Comparison of ENCODE assay signal across 8 cellular contexts in the genomic region with DNA sequence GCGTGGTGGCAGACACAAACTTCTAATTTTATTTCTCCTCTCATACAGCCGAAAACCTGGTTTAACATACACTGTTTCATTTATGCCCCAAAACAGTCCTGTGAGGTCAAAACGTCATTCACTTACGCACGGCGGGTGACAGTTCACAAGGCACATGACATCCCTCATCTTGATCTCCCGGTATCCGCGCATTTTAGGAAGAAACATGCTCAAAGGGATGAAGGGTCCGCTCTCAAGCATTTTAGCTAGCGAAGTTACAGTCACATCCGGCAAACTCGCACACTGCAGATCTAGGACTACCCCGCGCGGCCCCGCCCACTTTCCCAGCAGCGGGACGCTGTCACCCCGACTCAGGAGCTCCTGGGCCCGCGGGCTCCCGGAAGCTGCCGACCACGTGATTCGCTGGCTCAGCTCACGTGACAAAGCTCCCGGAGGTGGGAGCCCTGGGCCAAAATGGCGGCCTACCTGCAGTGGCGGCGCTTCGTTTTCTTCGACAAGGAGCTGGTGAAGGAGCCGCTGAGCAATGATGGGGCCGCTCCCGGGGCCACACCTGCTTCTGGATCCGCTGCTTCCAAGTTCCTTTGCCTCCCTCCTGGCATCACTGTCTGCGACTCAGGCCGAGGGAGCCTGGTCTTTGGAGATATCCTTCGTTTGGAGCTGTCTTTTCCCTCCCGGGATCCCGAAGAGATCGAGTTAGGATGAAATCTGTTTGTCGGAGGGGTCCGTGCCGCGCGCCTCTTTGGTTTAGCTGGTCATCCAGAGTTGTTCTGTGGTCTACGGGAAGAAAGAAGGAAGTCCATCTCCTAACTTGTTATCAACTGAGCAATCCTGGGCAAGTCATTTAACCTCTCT. TPM values are rescaled to one million over a fixed set of nuclear protein-coding genes. Genes with fewer than 3 reads are reported as not detected.
DNase-seq lines count a peak whose midpoint lies in the region; ATAC-seq and TF ChIP-seq lines count a peak whose summit lies in the region.

A gene (plus strand): TSS at position 448 of the 852 bp plus-strand sequence. CDS start 6 bp downstream, at position 454.

- TF ChIP-seq CTCF in HFFc6 (IDR thresholded peaks at IDR 0.05) (no peak), NB4 (IDR thresholded peaks at IDR 0.05; ENCODE audit: low read depth, low read length) (no peak)

- peak within 1 kb of the TSS; percentile 95 for H3K27ac Mint-ChIP-seq in HFFc6
- peak within 1 kb of the TSS; percentile 97 for H3K27ac Mint-ChIP-seq in activated naive CD4-positive, alpha-beta T cell treated with anti-CD3 and anti-CD28 coated beads, Interleukin-2, amount 50 U/mL, for 24 hours

- DNase-seq in GM04504 (ENCODE audit: low read depth): peak; percentile 92
- peak; percentile 94 for DNase-seq in HFFc6
- peak; percentile 99 for DNase-seq in NB4 (ENCODE audit: low read depth)
- DNase-seq in globus pallidus (ENCODE audit: low spot score): peak; percentile 96
- peak; percentile 94 for DNase-seq in occipital lobe (lab: John Stamatoyannopoulos, UW)

- H3K36me3 Mint-ChIP-seq in HFFc6 (ENCODE audit: low read depth): peaks cover 9% of the 10 kb centered on the region; the same call in 1 of the 2 replicates
- peaks cover 3% of the 10 kb centered on the region for H3K36me3 Mint-ChIP-seq in activated naive CD4-positive, alpha-beta T cell treated with anti-CD3 and anti-CD28 coated beads, Interleukin-2, amount 50 U/mL, for 24 hours

- H3K4me3 Mint-ChIP-seq in HFFc6: peak within 1 kb of the TSS; percentile 93
- H3K4me3 Mint-ChIP-seq in activated naive CD4-positive, alpha-beta T cell treated with anti-CD3 and anti-CD28 coated beads, Interleukin-2, amount 50 U/mL, for 24 hours: peak within 1 kb of the TSS; percentile 97

- peak; percentile 99 for ATAC-seq in SK-N-SH treated with all-trans-retinoic acid at 6 μM for 48 hours

- H3K4me1 Mint-ChIP-seq in HFFc6 (ENCODE audit: low read depth): peaks cover 35% of the 10 kb centered on the region
- H3K4me1 Mint-ChIP-seq in activated naive CD4-positive, alpha-beta T cell treated with anti-CD3 and anti-CD28 coated beads, Interleukin-2, amount 50 U/mL, for 24 hours: peaks cover 37% of the 10 kb centered on the region

- peak within 1 kb of the TSS; percentile 87 for H3K27ac ChIP-seq in temporal lobe (ENCODE audit: low read depth, low read length)

- no peaks in the 10 kb centered on the region for H3K9me3 Mint-ChIP-seq in HFFc6
- H3K9me3 Mint-ChIP-seq in activated naive CD4-positive, alpha-beta T cell treated with anti-CD3 and anti-CD28 coated beads, Interleukin-2, amount 50 U/mL, for 24 hours: no peaks in the 10 kb centered on the region

- H3K4me3 ChIP-seq in NB4 (ENCODE audit: low read depth, low read length): peak within 1 kb of the TSS; percentile 95

- TF ChIP-seq POLR2A in NB4 (IDR thresholded peaks at IDR 0.05; ENCODE audit: extremely low read depth, insufficient read length): peak; percentile 55

- peaks cover 1% of the 10 kb centered on the region; the same call in 1 of the 2 replicates for H3K27me3 Mint-ChIP-seq in HFFc6 (ENCODE audit: insufficient read depth)
- H3K27me3 Mint-ChIP-seq in activated naive CD4-positive, alpha-beta T cell treated with anti-CD3 and anti-CD28 coated beads, Interleukin-2, amount 50 U/mL, for 24 hours: no peaks in the 10 kb centered on the region

TF ChIP-seq in SK-N-SH treated with all-trans-retinoic acid at 6 μM for 48 hours, 23 proteins besides CTCF, POLR2A, EP300 and RAD21:
- TF ChIP-seq ZNF8 (CRISPR knock-in tag; IDR thresholded peaks at IDR 0.05) (no peak), TOX (CRISPR knock-in tag; IDR thresholded peaks at IDR 0.05; ENCODE audit: borderline replicate concordance) (no peak), ZNF70 (CRISPR knock-in tag; IDR thresholded peaks at IDR 0.05) (no peak), RARB (CRISPR knock-in tag; IDR thresholded peaks at IDR 0.05) (no peak), CSDC2 (CRISPR knock-in tag; IDR thresholded peaks at IDR 0.05) (no peak), OSR1 (CRISPR knock-in tag; IDR thresholded peaks at IDR 0.05) (no peak), SNAI2 (CRISPR knock-in tag; IDR thresholded peaks at IDR 0.05) (no peak), TCF4 (CRISPR knock-in tag; IDR thresholded peaks at IDR 0.05; ENCODE audit: borderline replicate concordance) (no peak), GLIS3 (CRISPR knock-in tag; IDR thresholded peaks at IDR 0.05) (no peak), ZNF565 (CRISPR knock-in tag; conservative IDR thresholded peaks at IDR 0.05; ENCODE audit: low read depth) (no peak), ZFP3 (CRISPR knock-in tag; IDR thresholded peaks at IDR 0.05) (no peak), BACH2 (CRISPR knock-in tag; IDR thresholded peaks at IDR 0.05; ENCODE audit: borderline replicate concordance) (no peak), ESRRG (CRISPR knock-in tag; IDR thresholded peaks at IDR 0.05) (no peak), ARNTL (CRISPR knock-in tag; IDR thresholded peaks at IDR 0.05; ENCODE audit: borderline replicate concordance, low read depth) (no peak), PPARA (CRISPR knock-in tag; IDR thresholded peaks at IDR 0.05; ENCODE audit: borderline replicate concordance) (no peak)
- TF ChIP-seq, protein P1, sequence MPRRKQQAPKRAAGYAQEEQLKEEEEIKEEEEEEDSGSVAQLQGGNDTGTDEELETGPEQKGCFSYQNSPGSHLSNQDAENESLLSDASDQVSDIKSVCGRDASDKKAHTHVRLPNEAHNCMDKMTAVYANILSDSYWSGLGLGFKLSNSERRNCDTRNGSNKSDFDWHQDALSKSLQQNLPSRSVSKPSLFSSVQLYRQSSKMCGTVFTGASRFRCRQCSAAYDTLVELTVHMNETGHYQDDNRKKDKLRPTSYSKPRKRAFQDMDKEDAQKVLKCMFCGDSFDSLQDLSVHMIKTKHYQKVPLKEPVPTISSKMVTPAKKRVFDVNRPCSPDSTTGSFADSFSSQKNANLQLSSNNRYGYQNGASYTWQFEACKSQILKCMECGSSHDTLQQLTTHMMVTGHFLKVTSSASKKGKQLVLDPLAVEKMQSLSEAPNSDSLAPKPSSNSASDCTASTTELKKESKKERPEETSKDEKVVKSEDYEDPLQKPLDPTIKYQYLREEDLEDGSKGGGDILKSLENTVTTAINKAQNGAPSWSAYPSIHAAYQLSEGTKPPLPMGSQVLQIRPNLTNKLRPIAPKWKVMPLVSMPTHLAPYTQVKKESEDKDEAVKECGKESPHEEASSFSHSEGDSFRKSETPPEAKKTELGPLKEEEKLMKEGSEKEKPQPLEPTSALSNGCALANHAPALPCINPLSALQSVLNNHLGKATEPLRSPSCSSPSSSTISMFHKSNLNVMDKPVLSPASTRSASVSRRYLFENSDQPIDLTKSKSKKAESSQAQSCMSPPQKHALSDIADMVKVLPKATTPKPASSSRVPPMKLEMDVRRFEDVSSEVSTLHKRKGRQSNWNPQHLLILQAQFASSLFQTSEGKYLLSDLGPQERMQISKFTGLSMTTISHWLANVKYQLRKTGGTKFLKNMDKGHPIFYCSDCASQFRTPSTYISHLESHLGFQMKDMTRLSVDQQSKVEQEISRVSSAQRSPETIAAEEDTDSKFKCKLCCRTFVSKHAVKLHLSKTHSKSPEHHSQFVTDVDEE (CRISPR knock-in tag; IDR thresholded peaks at IDR 0.05): no peak
- TF ChIP-seq, protein P2, sequence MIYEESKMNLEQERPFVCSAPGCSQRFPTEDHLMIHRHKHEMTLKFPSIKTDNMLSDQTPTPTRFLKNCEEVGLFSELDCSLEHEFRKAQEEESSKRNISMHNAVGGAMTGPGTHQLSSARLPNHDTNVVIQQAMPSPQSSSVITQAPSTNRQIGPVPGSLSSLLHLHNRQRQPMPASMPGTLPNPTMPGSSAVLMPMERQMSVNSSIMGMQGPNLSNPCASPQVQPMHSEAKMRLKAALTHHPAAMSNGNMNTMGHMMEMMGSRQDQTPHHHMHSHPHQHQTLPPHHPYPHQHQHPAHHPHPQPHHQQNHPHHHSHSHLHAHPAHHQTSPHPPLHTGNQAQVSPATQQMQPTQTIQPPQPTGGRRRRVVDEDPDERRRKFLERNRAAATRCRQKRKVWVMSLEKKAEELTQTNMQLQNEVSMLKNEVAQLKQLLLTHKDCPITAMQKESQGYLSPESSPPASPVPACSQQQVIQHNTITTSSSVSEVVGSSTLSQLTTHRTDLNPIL (CRISPR knock-in tag; IDR thresholded peaks at IDR 0.05; ENCODE audit: low read depth): no peak
- TF ChIP-seq, protein P3, sequence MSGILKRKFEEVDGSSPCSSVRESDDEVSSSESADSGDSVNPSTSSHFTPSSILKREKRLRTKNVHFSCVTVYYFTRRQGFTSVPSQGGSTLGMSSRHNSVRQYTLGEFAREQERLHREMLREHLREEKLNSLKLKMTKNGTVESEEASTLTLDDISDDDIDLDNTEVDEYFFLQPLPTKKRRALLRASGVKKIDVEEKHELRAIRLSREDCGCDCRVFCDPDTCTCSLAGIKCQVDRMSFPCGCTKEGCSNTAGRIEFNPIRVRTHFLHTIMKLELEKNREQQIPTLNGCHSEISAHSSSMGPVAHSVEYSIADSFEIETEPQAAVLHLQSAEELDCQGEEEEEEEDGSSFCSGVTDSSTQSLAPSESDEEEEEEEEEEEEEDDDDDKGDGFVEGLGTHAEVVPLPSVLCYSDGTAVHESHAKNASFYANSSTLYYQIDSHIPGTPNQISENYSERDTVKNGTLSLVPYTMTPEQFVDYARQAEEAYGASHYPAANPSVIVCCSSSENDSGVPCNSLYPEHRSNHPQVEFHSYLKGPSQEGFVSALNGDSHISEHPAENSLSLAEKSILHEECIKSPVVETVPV (CRISPR knock-in tag; IDR thresholded peaks at IDR 0.05): no peak
- TF ChIP-seq, protein P4, sequence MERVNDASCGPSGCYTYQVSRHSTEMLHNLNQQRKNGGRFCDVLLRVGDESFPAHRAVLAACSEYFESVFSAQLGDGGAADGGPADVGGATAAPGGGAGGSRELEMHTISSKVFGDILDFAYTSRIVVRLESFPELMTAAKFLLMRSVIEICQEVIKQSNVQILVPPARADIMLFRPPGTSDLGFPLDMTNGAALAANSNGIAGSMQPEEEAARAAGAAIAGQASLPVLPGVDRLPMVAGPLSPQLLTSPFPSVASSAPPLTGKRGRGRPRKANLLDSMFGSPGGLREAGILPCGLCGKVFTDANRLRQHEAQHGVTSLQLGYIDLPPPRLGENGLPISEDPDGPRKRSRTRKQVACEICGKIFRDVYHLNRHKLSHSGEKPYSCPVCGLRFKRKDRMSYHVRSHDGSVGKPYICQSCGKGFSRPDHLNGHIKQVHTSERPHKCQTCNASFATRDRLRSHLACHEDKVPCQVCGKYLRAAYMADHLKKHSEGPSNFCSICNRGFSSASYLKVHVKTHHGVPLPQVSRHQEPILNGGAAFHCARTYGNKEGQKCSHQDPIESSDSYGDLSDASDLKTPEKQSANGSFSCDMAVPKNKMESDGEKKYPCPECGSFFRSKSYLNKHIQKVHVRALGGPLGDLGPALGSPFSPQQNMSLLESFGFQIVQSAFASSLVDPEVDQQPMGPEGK (CRISPR knock-in tag; IDR thresholded peaks at IDR 0.05; ENCODE audit: borderline replicate concordance): no peak

RNA-seq across cellular contexts. Expression of the gene that starts here (rescaled TPM):
- total RNA-seq in HFFc6 (2021; fragmentation: NEBNext Ultra II Directional; extraction: Animal tissue kit (Norgen Biotek cat#: 25700)): 10 to 100 TPM; 27.4 to 31.4 (median 27.8) TPM
- total RNA-seq in occipital lobe (22.1 TPM), temporal lobe (20.2 TPM)

Comparison
In these comparisons a context has a peak if more than half of its experiments do, and no peak if none do; other contexts are left out.
1. Peak in every context shown above with its lines: DNase-seq, ATAC-seq, H3K4me3 ChIP-seq and H3K27ac ChIP-seq.